ENCODE assay signal across 10 cellular contexts in the genomic region with DNA sequence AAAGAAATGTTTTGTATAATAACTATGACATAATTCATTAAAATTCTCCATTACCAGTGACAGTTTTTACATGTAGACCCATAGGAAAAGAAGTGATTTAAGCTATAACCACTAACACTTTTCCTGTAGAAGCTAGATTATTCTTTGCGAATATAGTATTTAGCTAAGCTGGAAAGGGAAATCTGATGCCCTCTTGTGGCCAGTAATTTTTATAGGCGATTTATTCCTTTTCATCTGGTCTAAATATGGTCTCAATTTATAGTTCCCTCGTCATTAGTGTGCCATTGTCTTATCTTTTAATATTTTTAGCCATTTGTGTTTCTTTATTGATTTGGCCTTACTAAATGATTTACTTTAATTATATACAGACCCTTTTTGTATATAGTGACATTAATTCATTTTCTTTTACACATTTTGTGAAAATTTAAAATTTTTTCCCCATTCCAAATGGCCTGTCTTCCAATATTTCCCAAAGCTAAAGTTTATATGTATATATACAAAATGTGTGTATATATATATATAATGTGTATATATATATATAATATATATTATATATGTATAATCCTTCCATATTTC. TPM values are rescaled to one million over a fixed set of nuclear protein-coding genes. Genes with fewer than 3 reads are reported as not detected.
DNase-seq lines count a peak whose midpoint lies in the region; ATAC-seq and TF ChIP-seq lines count a peak whose summit lies in the region.
"Had no signal": no experiment of that assay in that cellular context is flagged by ENCODE, and none has a peak within 500 bp of the region (broad histone marks: within the 10 kb centered on the region; RNA-seq: fewer than 3 reads in every experiment).

No MANE protein-coding gene starts in this region.

- POLR2A ChIA-PET in A673 (lab: Charles Lee; ENCODE audit: low non-redundant PET), result no interaction called here

- H3K36me3 ChIP-seq in A673 (ENCODE audit: insufficient read depth, low read length, poor library complexity, severe bottlenecking) (peaks cover 5% of the 10 kb centered on the region), spleen (no peaks in the 10 kb centered on the region)

- H3K36me3 Mint-ChIP-seq in glutamatergic neuron (ENCODE audit: unreplicated experiment), result no peaks in the 10 kb centered on the region

- CTCF ChIA-PET in A673 (lab: Charles Lee), result interaction anchor here (1.0 to 2.7 kb wide), 2 partner anchors 74 to 198 kb away, joined by 3 to 55 read pairs; no protein-coding TSS in a partner anchor

- intact Hi-C loops in A673 (cut with micrococcal nuclease; ENCODE audit: unreplicated experiment) (loop anchor here (1.0 kb wide), 1 partner anchor 199 kb away; no protein-coding TSS in a partner anchor), spleen (cut with DNase I; ENCODE audit: low total_unique reads) (no loop called here)

- H3K9me3 ChIP-seq in A673 (ENCODE audit: low read depth, low read length, poor library complexity, severe bottlenecking) (no peaks in the 10 kb centered on the region), spleen (no peaks in the 10 kb centered on the region)

- H3K4me1 ChIP-seq in A673 (ENCODE audit: insufficient read depth, low read length, poor library complexity, severe bottlenecking), result no peaks in the 10 kb centered on the region
- H3K4me1 ChIP-seq in spleen, result peaks cover 0 to 4% (median 0%) of the 10 kb centered on the region in 6 donors

- BruUV-seq in A673 (replicated peaks; lab: Mats Ljungman, UMichigan), result no TSS peak

- DNase-seq in A673 (ENCODE audit: low spot score), result peak; percentile 65
- no peak for DNase-seq in GM12864 (ENCODE audit: low read depth)
- peak; percentile 43 for DNase-seq in NCI-H1417 treated with DMSO at 0.1 percent for 48 hours (lab: John Stamatoyannopoulos, UW)
- DNase-seq in glutamatergic neuron, result no peak
- DNase-seq in spleen, result no peak

- ATAC-seq in GM21390 (IDR thresholded peaks at IDR 0.05; ENCODE audit: unreplicated experiment) (no peak), HG02884 (IDR thresholded peaks at IDR 0.05; ENCODE audit: unreplicated experiment) (no peak)

- H3K27ac ChIP-seq in A673 (ENCODE audit: low read depth, low read length, poor library complexity, severe bottlenecking), result no peak overlapping the region
- H3K27ac ChIP-seq in VCaP, result no peak overlapping the region
- H3K27ac ChIP-seq in spleen, result no peak overlapping the region

- no peaks in the 10 kb centered on the region for H3K9me3 Mint-ChIP-seq in glutamatergic neuron (ENCODE audit: unreplicated experiment)
- H3K9me3 Mint-ChIP-seq: dendritic cell treated with granulocyte-macrophage colony-stimulating factor and Interleukin-4, amounts not matched to agents 40 ng/mL and 50 ng/mL, for 4 days; stimulated activated naive CD8-positive, alpha-beta T cell treated with anti-CD3 and anti-CD28 coated beads, Interleukin-15, Interleukin-2, amounts not matched to agents 100 ng/mL and 50 ng/mL, for 24 hours had no signal

- H3K27me3 ChIP-seq in A673 (replicated peaks; ENCODE audit: insufficient read depth, low read depth, low read length, poor library complexity), result no peaks in the 10 kb centered on the region
- H3K27me3 ChIP-seq in spleen (replicated peaks in 1 of 7), result no peaks in the 10 kb centered on the region

- H3K4me1 Mint-ChIP-seq in glutamatergic neuron (ENCODE audit: low read depth, unreplicated experiment), result no peaks in the 10 kb centered on the region

- no peak overlapping the region for H3K4me3 Mint-ChIP-seq in glutamatergic neuron (ENCODE audit: unreplicated experiment)
- H3K4me3 Mint-ChIP-seq: dendritic cell treated with granulocyte-macrophage colony-stimulating factor and Interleukin-4, amounts not matched to agents 40 ng/mL and 50 ng/mL, for 4 days; stimulated activated naive CD8-positive, alpha-beta T cell treated with anti-CD3 and anti-CD28 coated beads, Interleukin-15, Interleukin-2, amounts not matched to agents 100 ng/mL and 50 ng/mL, for 24 hours had no signal

- no peak overlapping the region for H3K27ac Mint-ChIP-seq in glutamatergic neuron (ENCODE audit: unreplicated experiment)
- H3K27ac Mint-ChIP-seq: dendritic cell treated with granulocyte-macrophage colony-stimulating factor and Interleukin-4, amounts not matched to agents 40 ng/mL and 50 ng/mL, for 4 days; stimulated activated naive CD8-positive, alpha-beta T cell treated with anti-CD3 and anti-CD28 coated beads, Interleukin-15, Interleukin-2, amounts not matched to agents 100 ng/mL and 50 ng/mL, for 24 hours had no signal

- no peak overlapping the region for H3K4me3 ChIP-seq in A673 (ENCODE audit: low read depth, low read length, poor library complexity, severe bottlenecking)
- H3K4me3 ChIP-seq in GM12864 (ENCODE audit: low read depth, low read length), result no peak overlapping the region
- no peak overlapping the region for H3K4me3 ChIP-seq in spleen

- H3K27me3 Mint-ChIP-seq in glutamatergic neuron (ENCODE audit: unreplicated experiment), result no peaks in the 10 kb centered on the region
- H3K27me3 Mint-ChIP-seq: stimulated activated naive CD8-positive, alpha-beta T cell treated with anti-CD3 and anti-CD28 coated beads, Interleukin-15, Interleukin-2, amounts not matched to agents 100 ng/mL and 50 ng/mL, for 24 hours had no signal

- WGBS in spleen, 5 donors, result 4 to 10% (median 7%) methylated on average over 3 of the region's 3 CpGs

- TF ChIP-seq POLR2A in spleen (IDR thresholded peaks at IDR 0.05), result no peak

- TF ChIP-seq CTCF in A673 (conservative IDR thresholded peaks at IDR 0.05; ENCODE audit: low read depth, low read length) (peak; percentile 67), GM12864 (IDR thresholded peaks at IDR 0.05; ENCODE audit: low read depth, low read length, missing control alignments) (peak; percentile 32), VCaP (conservative IDR thresholded peaks at IDR 0.05) (peak; percentile 94), glutamatergic neuron (IDR thresholded peaks at IDR 0.05; ENCODE audit: partially characterized antibody, unreplicated experiment) (peak; percentile 70), spleen (IDR thresholded peaks at IDR 0.05 in 8 of 11, conservative IDR thresholded peaks at IDR 0.05 in 3 of 11) (peak in 10 of 11 experiments; percentile 17 to 64 (median 46))

RNA-seq across cellular contexts. Expression of a gene that starts 26.7 kb away (rescaled TPM):
- 63.0 and 76.8 TPM in 2 replicates for total RNA-seq in A673 (2021)
- 23.3 TPM for total RNA-seq in glutamatergic neuron (ENCODE audit: unreplicated experiment)
- 10 to 100 TPM; 14.8 to 31.7 (median 20.3) TPM for total RNA-seq in spleen
- 10 to 100 TPM; 10.9 to 15.4 (median 12.9) TPM for polyA plus RNA-seq in spleen

Comparison
In these comparisons a context has a peak if more than half of its experiments do, and no peak if none do; other contexts are left out.
1. DNase-seq: peak in A673 (single experiment) and NCI-H1417 treated with DMSO at 0.1 percent for 48 hours (single experiment); none in GM12864 (single experiment), glutamatergic neuron (single experiment) and spleen (single experiment).
2. CTCF ChIP-seq: peak in every context shown above with its lines; median percentile 94 in VCaP; 70 in glutamatergic neuron; 67 in A673; 46 in spleen; 32 in GM12864.